In genomic region chr18:77061946-77062517, GRCh38 we compare ENCODE assay signal across 9 cellular contexts.
A peak's percentile ranks its signal among the peaks of the same experiment; 100 is the strongest.
DNase-seq lines count a peak whose midpoint lies in the region; ATAC-seq and TF ChIP-seq lines count a peak whose summit lies in the region.
"Had no signal": no experiment of that assay in that cellular context is flagged by ENCODE, and none has a peak within 500 bp of the region (broad histone marks: within the 10 kb centered on the region; RNA-seq: fewer than 3 reads in every experiment).

No MANE protein-coding gene starts in this region.

- H3K27ac ChIP-seq in dorsolateral prefrontal cortex (peak overlapping the region in 40 of 59 donors; percentile 0 to 83 (median 40)), sigmoid colon (peak overlapping the region in 3 of 4 donors; percentile 39 to 75 (median 52)), prostate gland (no peak overlapping the region)
- H3K27ac ChIP-seq: 22Rv1 had no signal

- no peak for TF ChIP-seq EP300 in sigmoid colon (IDR thresholded peaks at IDR 0.05)

- ATAC-seq in HG02642 (IDR thresholded peaks at IDR 0.05; ENCODE audit: poor library complexity, unreplicated experiment), result peak; percentile 42

- H3K9me3 ChIP-seq in sigmoid colon, result no peaks in the 10 kb centered on the region
- no peaks in the 10 kb centered on the region for H3K9me3 ChIP-seq in prostate gland

- intact Hi-C loops in dorsolateral prefrontal cortex (cut with DNase I) (loop anchor here (5.0 kb wide), 3 partner anchors 140 to 260 kb away; no protein-coding TSS in a partner anchor), sigmoid colon (cut with DNase I) (no loop called here), prostate gland (cut with DNase I) (no loop called here)

- no peak overlapping the region for H3K4me3 ChIP-seq in dorsolateral prefrontal cortex
- H3K4me3 ChIP-seq in sigmoid colon, result no peak overlapping the region
- no peak overlapping the region for H3K4me3 ChIP-seq in prostate gland

- H3K27me3 ChIP-seq in dorsolateral prefrontal cortex, result no peaks in the 10 kb centered on the region
- no peaks in the 10 kb centered on the region for H3K27me3 ChIP-seq in sigmoid colon
- H3K27me3 ChIP-seq in prostate gland (replicated peaks; ENCODE audit: insufficient read depth), result no peaks in the 10 kb centered on the region

- H3K36me3 ChIP-seq in sigmoid colon (no peaks in the 10 kb centered on the region), prostate gland (no peaks in the 10 kb centered on the region)

- no peak for TF ChIP-seq POLR2A in sigmoid colon (IDR thresholded peaks at IDR 0.05)
- no peak for TF ChIP-seq POLR2A in prostate gland (IDR thresholded peaks at IDR 0.05)

- TF ChIP-seq CTCF in dorsolateral prefrontal cortex (IDR thresholded peaks at IDR 0.05 in 54 of 56, conservative IDR thresholded peaks at IDR 0.05 in 2 of 56; ENCODE audit: low read depth in 1 of 56, partially characterized antibody in 56 of 56), result peak in 54 of 56 donors; percentile 17 to 77 (median 53)
- TF ChIP-seq CTCF in sigmoid colon (IDR thresholded peaks at IDR 0.05), result no peak
- no peak for TF ChIP-seq CTCF in prostate gland (IDR thresholded peaks at IDR 0.05)

- H3K4me1 ChIP-seq in sigmoid colon (peaks cover 0 to 19% (median 8%) of the 10 kb centered on the region in 4 donors), prostate gland (replicated peaks) (no peaks in the 10 kb centered on the region)

- DNase-seq in DMS79 treated with DMSO at 0.1 percent for 48 hours (lab: John Stamatoyannopoulos, UW) (peak; percentile 14), DMS79 (lab: John Stamatoyannopoulos, UW) (no peak), NOMO-1 treated with DMSO at 0.1 percent for 48 hours (lab: John Stamatoyannopoulos, UW; ENCODE audit: unreplicated experiment) (peak; percentile 93), dorsolateral prefrontal cortex (peak in 2 of 10 donors; percentile 64 to 73), sigmoid colon (no peak), prostate gland (ENCODE audit: low spot score) (no peak), UCSD-AML1 (lab: John Stamatoyannopoulos, UW; ENCODE audit: unreplicated experiment) (no peak)

- WGBS in sigmoid colon, 2 donors, result 69 to 77% methylated on average over 15 of the region's 15 CpGs
- 83% methylated on average over 15 of the region's 15 CpGs for WGBS in prostate gland

Comparison
In these comparisons a context has a peak if more than half of its experiments do, and no peak if none do; other contexts are left out.
1. DNase-seq: peak in DMS79 treated with DMSO at 0.1 percent for 48 hours (single experiment) and NOMO-1 treated with DMSO at 0.1 percent for 48 hours (single experiment); none in DMS79 (single experiment), sigmoid colon (single experiment), prostate gland (single experiment) and UCSD-AML1 (single experiment).
2. H3K27ac ChIP-seq: peak in dorsolateral prefrontal cortex (40 of 59) and sigmoid colon (3 of 4); none in prostate gland (0 of 2).
3. CTCF ChIP-seq: peak in dorsolateral prefrontal cortex (54 of 56); none in sigmoid colon (0 of 4) and prostate gland (0 of 4).
4. intact Hi-C loops: an anchor here in dorsolateral prefrontal cortex (5.0 kb wide); none called in sigmoid colon and prostate gland.